ENCODE assay signal across 19 cellular contexts in the genomic region with DNA sequence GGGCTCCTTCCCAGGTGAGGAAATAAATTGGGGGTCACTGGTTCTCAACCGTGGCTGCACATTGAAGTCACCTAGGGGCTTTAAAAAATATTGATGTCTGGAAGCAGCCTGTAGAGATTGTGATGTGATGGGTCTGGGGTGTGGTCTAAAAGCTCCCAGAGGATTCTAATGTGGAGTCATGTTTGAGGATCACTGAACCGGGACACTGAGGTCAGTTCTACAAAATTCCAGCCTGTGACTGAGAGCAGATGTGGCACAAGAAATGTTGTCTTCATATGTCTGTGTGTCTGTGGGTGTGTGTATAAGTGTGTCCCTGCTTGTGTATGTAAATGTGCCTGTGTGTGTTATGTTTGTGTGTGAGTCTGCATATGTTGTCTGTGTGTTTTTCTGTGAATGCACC.
DNase-seq lines count a peak whose midpoint lies in the region; ATAC-seq, FAIRE-seq and TF ChIP-seq lines count a peak whose summit lies in the region.
"Had no signal": no experiment of that assay in that cellular context is flagged by ENCODE, and none has a peak within 500 bp of the region (broad histone marks: within the 10 kb centered on the region; RNA-seq: fewer than 3 reads in every experiment).

No MANE protein-coding gene starts in this region.

- CTCF ChIA-PET in H1 (lab: Charles Lee; ENCODE audit: partially characterized antibody) = interaction anchor here (1.2 kb wide), 1 partner anchor 9 kb away, joined by 3 read pairs; no protein-coding TSS in a partner anchor

- H2AK5ac ChIP-seq in H1 (ENCODE audit: low read depth, low read length) = 0 out of 2 replicates have a peak overlapping the region, but pooled peaks have one; percentile 76

- peaks cover 0 to 22% (median 16%) of the 10 kb centered on the region in 4 experiments; a peak in 6 of 7 replicates for H3K4me1 ChIP-seq in H1 (replicated peaks in 1 of 4; ENCODE audit: control insufficient read depth in 3 of 4, insufficient read depth in 4 of 4, low read length in 3 of 4)
- H3K4me1 ChIP-seq: A549 had no signal

- peak overlapping the region; percentile 41; the same call in 1 of the 2 replicates for H2BK12ac ChIP-seq in H1 (ENCODE audit: low read depth, low read length)

- no peak overlapping the region for H3K9ac ChIP-seq in H1 (replicated peaks in 1 of 4; ENCODE audit: extremely low read depth in 1 of 4, low read depth in 3 of 4, low read length in 3 of 4)

- no peak for TF ChIP-seq POLR2A in H1 (IDR thresholded peaks at IDR 0.05; ENCODE audit: control extremely low read depth in 1 of 2, low read depth in 2 of 2, low read length in 2 of 2)

- no peak overlapping the region for H3K23ac ChIP-seq in H1 (ENCODE audit: insufficient read length)

- H2AFZ ChIP-seq in H1 (ENCODE audit: low read length) = no peak overlapping the region

- no peak overlapping the region for H3K4me2 ChIP-seq in H1 (ENCODE audit: insufficient read depth in 1 of 2, low read depth in 2 of 2, low read length in 2 of 2)
- H3K4me2 ChIP-seq: A549 had no signal

- no peak overlapping the region for H3K18ac ChIP-seq in H1 (ENCODE audit: extremely low read depth, low read length)

- peak overlapping the region; percentile 4 for H3K4ac ChIP-seq in H1 (replicated peaks; ENCODE audit: insufficient read length, low read depth, low read length)

- H3K14ac ChIP-seq in H1 (ENCODE audit: insufficient read length) = no peak overlapping the region

- no peaks in the 10 kb centered on the region; the same call in 1 of the 2 replicates for H3K23me2 ChIP-seq in H1 (ENCODE audit: low read depth, low read length)

- no peak overlapping the region for H4K8ac ChIP-seq in H1 (ENCODE audit: extremely low read depth, insufficient read depth, low read length)

- H2BK120ac ChIP-seq in H1 (replicated peaks; ENCODE audit: low read depth, low read length) = no peak overlapping the region

- H3K79me1 ChIP-seq in H1 (ENCODE audit: low read depth, low read length) = no peaks in the 10 kb centered on the region

- no peak overlapping the region for H3K56ac ChIP-seq in H1 (replicated peaks; ENCODE audit: insufficient read length, low read depth, low read length)

- POLR2A ChIA-PET in H1 (lab: Charles Lee; ENCODE audit: partially characterized antibody) = interaction anchor here (1.1 kb wide), 1 partner anchor 80 kb away, joined by 3 read pairs; the partner anchor contains the start of gene TLE3

- no peak overlapping the region for H3K27ac ChIP-seq in H1 (ENCODE audit: low read depth, low read length)
- H3K27ac ChIP-seq: A549 had no signal

- no peak overlapping the region for H2BK5ac ChIP-seq in H1 (ENCODE audit: low read depth, low read length)

- peaks cover 0 to 2% (median 0%) of the 10 kb centered on the region in 4 experiments; a peak in 2 of 7 replicates for H3K27me3 ChIP-seq in H1 (replicated peaks in 1 of 4; ENCODE audit: control insufficient read depth in 3 of 4, extremely low read depth in 1 of 4, insufficient read depth in 3 of 4, low read length in 3 of 4)

- H3K27ac Mint-ChIP-seq in neural crest cell (ENCODE audit: unreplicated experiment) = peak overlapping the region; percentile 31

- no peak overlapping the region for H3K4me3 Mint-ChIP-seq in neural crest cell
- H3K4me3 Mint-ChIP-seq: CD4-positive, CD25-positive, alpha-beta regulatory T cell had no signal

- TF ChIP-seq CTCF in H1 (IDR thresholded peaks at IDR 0.05; ENCODE audit: control extremely low read depth in 1 of 3, insufficient read depth in 1 of 3, low read depth in 1 of 3, low read length in 3 of 3) = no peak
- no peak for TF ChIP-seq CTCF in neural crest cell (conservative IDR thresholded peaks at IDR 0.05)

- FAIRE-seq in H1 (lab: Jason Lieb, UNC) = no peak
- FAIRE-seq: A549, D721Med, G401.6 had no signal

- H2BK15ac ChIP-seq in H1 (ENCODE audit: low read length) = peak overlapping the region; percentile 89; the same call in 1 of the 2 replicates

- WGBS in H1 (ENCODE audit: extremely low coverage in 1 of 2, insufficient coverage in 1 of 2, insufficient read length in 1 of 2, insufficient replicate concordance in 2 of 2, low coverage in 1 of 2, low lambda C conversion rate in 2 of 2, missing lambda C conversion rate in 1 of 2), 2 experiments = 89% methylated on average over 2 of the region's 2 CpGs; no CpG with 5 or more reads in 1 of the 2 experiments

- H4K5ac ChIP-seq in H1 (ENCODE audit: insufficient read length, low read depth, low read length) = no peak overlapping the region

- H4K20me1 ChIP-seq in H1 (replicated peaks in 1 of 2; ENCODE audit: control insufficient read depth in 1 of 2, insufficient read depth in 2 of 2, low read length in 2 of 2) = no peaks in the 10 kb centered on the region

- no peaks in the 10 kb centered on the region for H3K36me3 Mint-ChIP-seq in neural crest cell (ENCODE audit: low read depth)
- H3K36me3 Mint-ChIP-seq: CD4-positive, CD25-positive, alpha-beta regulatory T cell had no signal

- ATAC-seq in HG02678 (IDR thresholded peaks at IDR 0.05; ENCODE audit: unreplicated experiment) (no peak), GM19023 (IDR thresholded peaks at IDR 0.05; ENCODE audit: unreplicated experiment) (no peak), GM18868 (IDR thresholded peaks at IDR 0.05; ENCODE audit: unreplicated experiment) (no peak)
- ATAC-seq: A549, PC-3 had no signal

- DNase-seq in COLO668 (lab: John Stamatoyannopoulos, UW; ENCODE audit: unreplicated experiment) = peak; percentile 22
- DNase-seq in NCI-H526 (lab: John Stamatoyannopoulos, UW) = peak; percentile 4 to 64
- no peak for DNase-seq in H1 (ENCODE audit: low read depth in 1 of 2, low spot score in 2 of 2)
- no peak for DNase-seq in neural crest cell (ENCODE audit: low read depth, low spot score)
- DNase-seq in AML-193 (lab: John Stamatoyannopoulos, UW) = no peak
- DNase-seq: CD4-positive, CD25-positive, alpha-beta regulatory T cell; DMS79 treated with DMSO at 0.1 percent for 48 hours; H7; Kasumi-1; NCI-H1436; NCI-H2081 treated with DMSO at 0.1 percent for 48 hours; NCI-H524; PC-3 had no signal

- no peak overlapping the region for H4K91ac ChIP-seq in H1 (replicated peaks; ENCODE audit: insufficient read length, low read length)

- TF ChIP-seq EP300 in H1 (IDR thresholded peaks at IDR 0.05; ENCODE audit: borderline replicate concordance in 1 of 2, low read depth in 2 of 2, low read length in 2 of 2) = no peak

- no peaks in the 10 kb centered on the region for H3K79me2 ChIP-seq in H1 (ENCODE audit: control insufficient read depth in 1 of 2, insufficient read depth in 2 of 2, low read length in 2 of 2)

- H3K9me3 Mint-ChIP-seq in neural crest cell = no peaks in the 10 kb centered on the region

- no peaks in the 10 kb centered on the region for H3K36me3 ChIP-seq in H1 (ENCODE audit: control insufficient read depth in 2 of 4, insufficient read depth in 4 of 4, low read length in 3 of 4)

- H2BK20ac ChIP-seq in H1 (ENCODE audit: low read length) = 0 out of 2 replicates have a peak overlapping the region, but pooled peaks have one; percentile 28

- H3K27me3 Mint-ChIP-seq in neural crest cell (ENCODE audit: low read depth) = peaks cover 7% of the 10 kb centered on the region

- TF ChIP-seq RAD21 in H1 (IDR thresholded peaks at IDR 0.05 in 1 of 2, conservative IDR thresholded peaks at IDR 0.05 in 1 of 2; ENCODE audit: low read depth in 2 of 2, low read length in 2 of 2) = no peak

- H3K4me1 Mint-ChIP-seq in neural crest cell = peaks cover 20% of the 10 kb centered on the region

- peaks cover 0 to 5% of the 10 kb centered on the region in 2 experiments; a peak in 1 of 4 replicates for H3K9me3 ChIP-seq in H1 (ENCODE audit: insufficient read depth in 2 of 2, low read depth in 1 of 2, low read length in 1 of 2)
- H3K9me3 ChIP-seq: A549 had no signal

- H3K4me3 ChIP-seq in H1 (ENCODE audit: extremely low read depth in 1 of 4, insufficient read depth in 2 of 4, low read depth in 3 of 4, low read length in 4 of 4) = no peak overlapping the region
- H3K4me3 ChIP-seq: A549 had no signal

TF ChIP-seq in H1, 55 proteins besides CTCF, POLR2A, EP300 and RAD21:
- TF ChIP-seq CEBPB (IDR thresholded peaks at IDR 0.05; ENCODE audit: low read depth, low read length) = no peak
- no peak for TF ChIP-seq SAP30 (IDR thresholded peaks at IDR 0.05; ENCODE audit: insufficient read depth, insufficient replicate concordance, low read length)
- no peak for TF ChIP-seq HDAC2 (IDR thresholded peaks at IDR 0.05; ENCODE audit: borderline replicate concordance in 1 of 2, low read depth in 2 of 2, low read length in 2 of 2)
- TF ChIP-seq, protein P1, sequence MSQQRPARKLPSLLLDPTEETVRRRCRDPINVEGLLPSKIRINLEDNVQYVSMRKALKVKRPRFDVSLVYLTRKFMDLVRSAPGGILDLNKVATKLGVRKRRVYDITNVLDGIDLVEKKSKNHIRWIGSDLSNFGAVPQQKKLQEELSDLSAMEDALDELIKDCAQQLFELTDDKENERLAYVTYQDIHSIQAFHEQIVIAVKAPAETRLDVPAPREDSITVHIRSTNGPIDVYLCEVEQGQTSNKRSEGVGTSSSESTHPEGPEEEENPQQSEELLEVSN (IDR thresholded peaks at IDR 0.05) = no peak
- TF ChIP-seq TCF12 (IDR thresholded peaks at IDR 0.05; ENCODE audit: low read depth, low read length) = no peak
- TF ChIP-seq SIN3A (conservative IDR thresholded peaks at IDR 0.05 in 1 of 2, IDR thresholded peaks at IDR 0.05 in 1 of 2; ENCODE audit: low read depth in 1 of 2, low read length in 2 of 2) = no peak
- TF ChIP-seq CBX5 (IDR thresholded peaks at IDR 0.05; ENCODE audit: low read depth, low read length) = no peak
- TF ChIP-seq HDAC6 (IDR thresholded peaks at IDR 0.05; ENCODE audit: low read depth, low read length) = no peak
- TF ChIP-seq TEAD4 (IDR thresholded peaks at IDR 0.05; ENCODE audit: low read depth, low read length) = no peak
- TF ChIP-seq, protein P2, sequence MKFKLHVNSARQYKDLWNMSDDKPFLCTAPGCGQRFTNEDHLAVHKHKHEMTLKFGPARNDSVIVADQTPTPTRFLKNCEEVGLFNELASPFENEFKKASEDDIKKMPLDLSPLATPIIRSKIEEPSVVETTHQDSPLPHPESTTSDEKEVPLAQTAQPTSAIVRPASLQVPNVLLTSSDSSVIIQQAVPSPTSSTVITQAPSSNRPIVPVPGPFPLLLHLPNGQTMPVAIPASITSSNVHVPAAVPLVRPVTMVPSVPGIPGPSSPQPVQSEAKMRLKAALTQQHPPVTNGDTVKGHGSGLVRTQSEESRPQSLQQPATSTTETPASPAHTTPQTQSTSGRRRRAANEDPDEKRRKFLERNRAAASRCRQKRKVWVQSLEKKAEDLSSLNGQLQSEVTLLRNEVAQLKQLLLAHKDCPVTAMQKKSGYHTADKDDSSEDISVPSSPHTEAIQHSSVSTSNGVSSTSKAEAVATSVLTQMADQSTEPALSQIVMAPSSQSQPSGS (IDR thresholded peaks at IDR 0.05; ENCODE audit: low read length) = no peak
- TF ChIP-seq CHD1 (IDR thresholded peaks at IDR 0.05; ENCODE audit: low read depth, low read length) = no peak

Comparison
In these comparisons a context has a peak if more than half of its experiments do, and no peak if none do; other contexts are left out.
1. DNase-seq: peak in COLO668 (single experiment) and NCI-H526 (2 of 2); none in H1 (0 of 2), neural crest cell (single experiment) and AML-193 (0 of 2).